13 cellular contexts compared by ENCODE assay signal in genomic region chr12:118549506-118550109, GRCh38.
"Had no signal": no experiment of that assay in that cellular context is flagged by ENCODE, and none has a peak within 500 bp of the region (broad histone marks: within the 10 kb centered on the region; RNA-seq: fewer than 3 reads in every experiment).

No MANE protein-coding gene starts in this region.

- H3K4me3 ChIP-seq: left ventricle myocardium inferior, ovary, upper lobe of left lung had no signal

- ATAC-seq: activated CD4-positive, alpha-beta T cell treated with anti-CD3 and anti-CD28 coated beads for 36 hours; activated T-cell treated with anti-CD3 and anti-CD28 coated beads, Interleukin-2, amount 50 U/mL, for 72 hours; esophagus mucosa had no signal

- H3K27me3 ChIP-seq: ovary, upper lobe of left lung had no signal

- H3K27ac ChIP-seq: left ventricle myocardium inferior, ovary, upper lobe of left lung had no signal

- H3K4me1 ChIP-seq: left ventricle myocardium inferior, upper lobe of left lung had no signal

- H3K9me3 ChIP-seq: ovary, upper lobe of left lung had no signal

- H3K36me3 ChIP-seq: left ventricle myocardium inferior, ovary, upper lobe of left lung had no signal

- DNase-seq: activated CD4-positive, alpha-beta memory T cell treated with anti-CD3 and anti-CD28 coated beads, Interleukin-2, amount 10 ng/mL, durations not matched to agents 7 days and 5 days; activated CD4-positive, alpha-beta T cell treated with anti-CD3 and anti-CD28 coated beads for 36 hours; activated CD8-positive, alpha-beta memory T cell treated with anti-CD3 and anti-CD28 coated beads, Interleukin-2, amount 50 U/mL, for 4 hours; activated gamma-delta T cell treated with Interleukin-2 at 50 U/mL for 16 hours; activated naive CD8-positive, alpha-beta T cell treated with anti-CD3 and anti-CD28 coated beads, Interleukin-2, amount 10 ng/mL, durations not matched to agents 7 days and 5 days; activated T-cell treated with anti-CD3 and anti-CD28 coated beads, Interleukin-2, amount 50 U/mL, for 72 hours; aorta; immature natural killer cell; left ventricle myocardium inferior; ovary; stimulated activated CD4-positive, alpha-beta T cell treated with anti-CD3 and anti-CD28 coated beads, Interleukin-2, amount 100 ng/mL, for 48 hours; upper lobe of left lung had no signal
